In the genomic region with DNA sequence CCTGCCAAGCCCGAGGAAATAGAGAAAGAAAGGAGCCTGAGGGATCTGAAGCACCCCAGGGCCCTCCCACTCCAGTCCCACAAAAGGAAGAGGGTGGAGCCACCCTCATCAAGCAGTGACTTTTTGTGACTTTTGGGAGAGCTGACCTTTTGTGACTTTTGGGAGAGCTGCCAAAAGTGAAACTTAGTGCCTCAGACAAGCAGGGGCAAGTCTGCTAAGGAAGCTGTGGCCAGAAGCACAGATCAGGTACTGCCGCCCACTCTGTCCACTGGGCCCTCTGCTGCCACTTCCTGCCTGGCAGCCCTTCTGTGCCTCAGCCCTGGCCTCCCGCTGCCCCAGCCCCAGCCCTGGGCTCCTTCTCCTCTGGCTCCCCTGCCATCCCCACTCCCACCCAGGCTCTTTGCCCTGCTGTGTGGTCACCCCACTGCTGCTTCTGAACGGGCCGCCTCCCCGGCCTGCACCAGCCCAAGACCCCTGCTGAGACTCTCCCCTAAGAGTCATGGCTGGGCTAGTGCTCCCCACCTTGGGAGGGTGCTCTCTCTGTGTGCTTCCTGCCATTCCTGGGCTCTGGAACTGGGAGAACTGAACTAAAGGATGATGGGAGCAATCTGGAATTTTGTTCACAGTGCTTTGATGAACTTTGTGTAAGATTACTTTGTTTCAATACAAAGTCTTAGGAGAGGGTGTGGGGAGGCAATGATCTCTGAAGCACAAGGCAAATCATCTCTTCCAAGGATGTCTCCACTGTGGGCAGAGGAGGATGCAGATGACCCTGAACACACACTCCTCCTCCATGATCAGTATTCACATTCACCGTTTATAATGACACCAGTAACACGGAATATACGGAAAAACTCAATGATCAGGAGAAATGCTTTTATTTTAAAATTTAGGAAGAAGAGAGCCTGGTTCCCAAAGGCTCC, we compare ENCODE assay signal across 8 cellular contexts. TPM values are rescaled to one million over a fixed set of nuclear protein-coding genes. Genes with fewer than 3 reads are reported as not detected.
A peak's percentile ranks its signal among the peaks of the same experiment; 100 is the strongest.
DNase-seq lines count a peak whose midpoint lies in the region; ATAC-seq and TF ChIP-seq lines count a peak whose summit lies in the region.

A gene (plus strand): TSS at position 147 of the 923 bp plus-strand sequence. CDS start 3,035 bp downstream, outside the sequence.

- in situ Hi-C loops in KBM-7 (cut with MboI; ENCODE audit: low pct_unique_long_range_greater_than_20kb, low sequenced_read_pairs) = no loop called here

- no peaks in the 10 kb centered on the region for H3K79me2 ChIP-seq in DND-41 (ENCODE audit: insufficient read depth, low read length)

- H3K4me1 Mint-ChIP-seq in activated T-helper 2 cell treated with anti-CD3 and anti-CD28 coated beads, Interferon-gamma antibody, Interleukin-2, Interleukin-4, amounts not matched to agents 10 μg/mL and 5 μg/mL and 100 μg/mL, durations not matched to agents 14 hours and 24 hours and 36 hours (ENCODE audit: low read depth) = peaks cover 66% of the 10 kb centered on the region

- no peaks in the 10 kb centered on the region for H3K36me3 Mint-ChIP-seq in activated T-helper 2 cell treated with anti-CD3 and anti-CD28 coated beads, Interferon-gamma antibody, Interleukin-2, Interleukin-4, amounts not matched to agents 10 μg/mL and 5 μg/mL and 100 μg/mL, durations not matched to agents 14 hours and 24 hours and 36 hours (ENCODE audit: low read depth)

- peak; percentile 90 for ATAC-seq in DND-41 (ENCODE audit: insufficient read depth, low read depth)
- ATAC-seq in right lobe of liver = peak; percentile 57 to 77 (median 60)

- H3K9me3 ChIP-seq in DND-41 (ENCODE audit: insufficient read depth, low read length, severe bottlenecking) = no peaks in the 10 kb centered on the region
- H3K9me3 ChIP-seq in right lobe of liver = no peaks in the 10 kb centered on the region

- H3K27me3 ChIP-seq in DND-41 (ENCODE audit: insufficient read depth, low read length, poor library complexity) (no peaks in the 10 kb centered on the region), right lobe of liver (no peaks in the 10 kb centered on the region)

- WGBS in right lobe of liver (ENCODE audit: insufficient coverage, low coverage, low lambda C conversion rate, missing lambda C conversion rate) = 52% methylated on average over 7 of the region's 9 CpGs

- H3K36me3 ChIP-seq in DND-41 (ENCODE audit: insufficient read depth, low read length) (no peaks in the 10 kb centered on the region), right lobe of liver (no peaks in the 10 kb centered on the region)

- H4K20me1 ChIP-seq in DND-41 (ENCODE audit: insufficient read depth, low read length) = no peaks in the 10 kb centered on the region

- no peaks in the 10 kb centered on the region for H3K9me3 Mint-ChIP-seq in activated T-helper 2 cell treated with anti-CD3 and anti-CD28 coated beads, Interferon-gamma antibody, Interleukin-2, Interleukin-4, amounts not matched to agents 10 μg/mL and 5 μg/mL and 100 μg/mL, durations not matched to agents 14 hours and 24 hours and 36 hours

- H3K27ac ChIP-seq in DND-41 (ENCODE audit: low read length) = 0 out of 2 replicates have a peak within 1 kb of the TSS, but pooled peaks have one; percentile 16
- H3K27ac ChIP-seq in right lobe of liver = no peak within 1 kb of the TSS

- H3K4me2 ChIP-seq in DND-41 (ENCODE audit: insufficient read depth, low read length) = peak within 1 kb of the TSS; percentile 7; the same call in 1 of the 2 replicates

- TF ChIP-seq CTCF in DND-41 (IDR thresholded peaks at IDR 0.05; ENCODE audit: borderline replicate concordance, extremely low read depth, low read length, poor library complexity, severe bottlenecking) (no peak), right lobe of liver (IDR thresholded peaks at IDR 0.05) (no peak)

- peak within 1 kb of the TSS; percentile 75 for H3K4me3 Mint-ChIP-seq in activated T-helper 2 cell treated with anti-CD3 and anti-CD28 coated beads, Interferon-gamma antibody, Interleukin-2, Interleukin-4, amounts not matched to agents 10 μg/mL and 5 μg/mL and 100 μg/mL, durations not matched to agents 14 hours and 24 hours and 36 hours (ENCODE audit: low read depth)

- no peak within 1 kb of the TSS for H3K4me3 ChIP-seq in DND-41 (ENCODE audit: low read depth in 1 of 2, low read length in 2 of 2)
- H3K4me3 ChIP-seq in right lobe of liver = no peak within 1 kb of the TSS

- H3K27me3 Mint-ChIP-seq in activated T-helper 2 cell treated with anti-CD3 and anti-CD28 coated beads, Interferon-gamma antibody, Interleukin-2, Interleukin-4, amounts not matched to agents 10 μg/mL and 5 μg/mL and 100 μg/mL, durations not matched to agents 14 hours and 24 hours and 36 hours (ENCODE audit: low read depth) = no peaks in the 10 kb centered on the region

- no peak for TF ChIP-seq POLR2A in right lobe of liver (IDR thresholded peaks at IDR 0.05)

- no peak within 1 kb of the TSS for H3K9ac ChIP-seq in DND-41 (ENCODE audit: low read depth, low read length)

- H2AFZ ChIP-seq in DND-41 (ENCODE audit: low read depth, low read length) = peak within 1 kb of the TSS; percentile 25; the same call in 1 of the 2 replicates

- peak within 1 kb of the TSS; percentile 92 for H3K27ac Mint-ChIP-seq in activated T-helper 2 cell treated with anti-CD3 and anti-CD28 coated beads, Interferon-gamma antibody, Interleukin-2, Interleukin-4, amounts not matched to agents 10 μg/mL and 5 μg/mL and 100 μg/mL, durations not matched to agents 14 hours and 24 hours and 36 hours

- H3K4me1 ChIP-seq in DND-41 (ENCODE audit: insufficient read depth, low read length) = peaks cover 10% of the 10 kb centered on the region
- H3K4me1 ChIP-seq in right lobe of liver = no peaks in the 10 kb centered on the region

- intact Hi-C loops in activated T-helper 2 cell treated with anti-CD3 and anti-CD28 coated beads, Interferon-gamma antibody, Interleukin-2, Interleukin-4, amounts not matched to agents 10 μg/mL and 5 μg/mL and 100 μg/mL, durations not matched to agents 14 hours and 24 hours and 36 hours (cut with micrococcal nuclease) = loop anchor here (5.0 to 10.0 kb wide), 2 partner anchors 155 to 343 kb away; a partner anchor contains a TSS
- intact Hi-C loops in right lobe of liver (cut with DNase I) = no loop called here

- DNase-seq in DND-41 (peak; percentile 63), KBM-7 (peak; percentile 86), right lobe of liver (peak in 1 of 3 donors; percentile 53), nucleus accumbens (lab: John Stamatoyannopoulos, UW) (no peak), hypothalamus (lab: John Stamatoyannopoulos, UW) (no peak), NCI-H1436 treated with DMSO at 0.1 percent for 48 hours (lab: John Stamatoyannopoulos, UW) (no peak)
- DNase-seq in activated T-helper 2 cell treated with anti-CD3 and anti-CD28 coated beads, Interferon-gamma antibody, Interleukin-2, Interleukin-4, amounts not matched to agents 10 μg/mL and 5 μg/mL and 100 μg/mL, durations not matched to agents 14 hours and 24 hours and 36 hours (ENCODE audit: low spot score) = peak; percentile 31
- DNase-seq in stimulated activated CD4-positive, alpha-beta T cell treated with anti-CD3 and anti-CD28 coated beads, Interleukin-2, amount 100 ng/mL, for 24 hours = no peak

RNA-seq across cellular contexts. Expression of the gene that starts here (rescaled TPM):
- total RNA-seq in activated T-helper 2 cell treated with anti-CD3 and anti-CD28 coated beads, Interferon-gamma antibody, Interleukin-2, Interleukin-4, amounts not matched to agents 10 μg/mL and 5 μg/mL and 100 μg/mL, durations not matched to agents 14 hours and 24 hours and 36 hours = 7.3 and 8.3 TPM in 2 replicates
- under 1 TPM in 1 of 6 experiments, not detected in 5; 0.31 TPM for total RNA-seq in right lobe of liver

Comparison
In these comparisons a context has a peak if more than half of its experiments do, and no peak if none do; other contexts are left out.
1. Peak in ATAC-seq in right lobe of liver; RNA of the gene not detected or under 1 TPM.
2. DNase-seq: peak in DND-41 (single experiment), KBM-7 (single experiment) and activated T-helper 2 cell treated with anti-CD3 and anti-CD28 coated beads, Interferon-gamma antibody, Interleukin-2, Interleukin-4, amounts not matched to agents 10 μg/mL and 5 μg/mL and 100 μg/mL, durations not matched to agents 14 hours and 24 hours and 36 hours (single experiment); none in nucleus accumbens (0 of 56), hypothalamus (0 of 51), stimulated activated CD4-positive, alpha-beta T cell treated with anti-CD3 and anti-CD28 coated beads, Interleukin-2, amount 100 ng/mL, for 24 hours (0 of 2) and NCI-H1436 treated with DMSO at 0.1 percent for 48 hours (single experiment).